2 cellular contexts compared by ENCODE assay signal in the genomic region with DNA sequence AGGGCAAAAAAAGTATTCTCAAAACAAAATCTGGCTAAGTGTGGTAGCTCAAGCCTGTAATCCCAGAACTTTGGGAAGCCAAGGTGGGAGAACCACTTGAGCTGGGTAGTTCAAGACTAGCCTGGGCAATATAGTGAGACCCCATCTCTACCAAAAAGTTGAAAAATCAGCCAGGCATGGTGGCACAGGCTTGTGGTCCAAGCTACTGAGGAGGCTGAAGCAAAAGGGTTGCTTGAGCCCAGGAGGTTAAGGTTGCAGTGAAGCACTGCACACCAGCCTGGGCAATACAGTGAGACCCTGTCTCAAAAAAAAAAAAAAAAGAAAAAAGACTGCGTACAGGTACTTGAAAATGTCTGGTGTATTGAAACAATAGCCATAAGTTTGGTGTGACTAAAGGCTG.
A peak's percentile ranks its signal among the peaks of the same experiment; 100 is the strongest.
TF ChIP-seq lines count a peak whose summit lies in the region.

No MANE protein-coding gene starts in this region.

TF ChIP-seq in HepG2, 621 proteins besides CTCF, POLR2A, EP300 and RAD21:
- no peak for TF ChIP-seq SIX1 (CRISPR knock-in tag; IDR thresholded peaks at IDR 0.05; ENCODE audit: borderline replicate concordance)
- peak; percentile 39; the same call in 1 of the 2 replicates for TF ChIP-seq ZNF121 (CRISPR knock-in tag; IDR thresholded peaks at IDR 0.05)
TF ChIP-seq in HepG2: peak in this region for 1.

TF ChIP-seq in WTC11, 78 proteins besides CTCF, POLR2A, EP300 and RAD21:
- peak; percentile 86 for TF ChIP-seq ZNF121 (CRISPR knock-in tag; IDR thresholded peaks at IDR 0.05)
- TF ChIP-seq, protein P1, sequence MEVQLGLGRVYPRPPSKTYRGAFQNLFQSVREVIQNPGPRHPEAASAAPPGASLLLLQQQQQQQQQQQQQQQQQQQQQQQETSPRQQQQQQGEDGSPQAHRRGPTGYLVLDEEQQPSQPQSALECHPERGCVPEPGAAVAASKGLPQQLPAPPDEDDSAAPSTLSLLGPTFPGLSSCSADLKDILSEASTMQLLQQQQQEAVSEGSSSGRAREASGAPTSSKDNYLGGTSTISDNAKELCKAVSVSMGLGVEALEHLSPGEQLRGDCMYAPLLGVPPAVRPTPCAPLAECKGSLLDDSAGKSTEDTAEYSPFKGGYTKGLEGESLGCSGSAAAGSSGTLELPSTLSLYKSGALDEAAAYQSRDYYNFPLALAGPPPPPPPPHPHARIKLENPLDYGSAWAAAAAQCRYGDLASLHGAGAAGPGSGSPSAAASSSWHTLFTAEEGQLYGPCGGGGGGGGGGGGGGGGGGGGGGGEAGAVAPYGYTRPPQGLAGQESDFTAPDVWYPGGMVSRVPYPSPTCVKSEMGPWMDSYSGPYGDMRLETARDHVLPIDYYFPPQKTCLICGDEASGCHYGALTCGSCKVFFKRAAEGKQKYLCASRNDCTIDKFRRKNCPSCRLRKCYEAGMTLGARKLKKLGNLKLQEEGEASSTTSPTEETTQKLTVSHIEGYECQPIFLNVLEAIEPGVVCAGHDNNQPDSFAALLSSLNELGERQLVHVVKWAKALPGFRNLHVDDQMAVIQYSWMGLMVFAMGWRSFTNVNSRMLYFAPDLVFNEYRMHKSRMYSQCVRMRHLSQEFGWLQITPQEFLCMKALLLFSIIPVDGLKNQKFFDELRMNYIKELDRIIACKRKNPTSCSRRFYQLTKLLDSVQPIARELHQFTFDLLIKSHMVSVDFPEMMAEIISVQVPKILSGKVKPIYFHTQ (CRISPR knock-in tag; IDR thresholded peaks at IDR 0.05): no peak
